27 cellular contexts compared by ENCODE assay signal in genomic region chr11:116422976-116423375, GRCh38.
DNase-seq lines count a peak whose midpoint lies in the region; ATAC-seq, FAIRE-seq and TF ChIP-seq lines count a peak whose summit lies in the region.
"Had no signal": no experiment of that assay in that cellular context is flagged by ENCODE, and none has a peak within 500 bp of the region (broad histone marks: within the 10 kb centered on the region; RNA-seq: fewer than 3 reads in every experiment).

No MANE protein-coding gene starts in this region.

- no peaks in the 10 kb centered on the region for H3K79me1 ChIP-seq in H9 (ENCODE audit: insufficient read depth, low read depth, low read length, poor library complexity, severe bottlenecking)

- H3K9me3 ChIP-seq in BE2C: no peaks in the 10 kb centered on the region
- H3K9me3 ChIP-seq in H9 (ENCODE audit: control insufficient read depth, low read depth, low read length): no peaks in the 10 kb centered on the region
- H3K9me3 ChIP-seq in WERI-Rb-1 (ENCODE audit: severe bottlenecking): peaks cover 3% of the 10 kb centered on the region
- H3K9me3 ChIP-seq in psoas muscle: no peaks in the 10 kb centered on the region
- H3K9me3 ChIP-seq: colonic mucosa, MG63, sigmoid colon, thoracic aorta had no signal

- no peak overlapping the region for H3K18ac ChIP-seq in H9 (ENCODE audit: insufficient read length, low read depth, low read length)

- no peaks in the 10 kb centered on the region; the same call in 1 of the 2 replicates for H3K27me3 Mint-ChIP-seq in H9 (ENCODE audit: low read depth)

- peak overlapping the region in 1 of 3 experiments; percentile 55; a peak in 1 of 7 replicates for H3K27ac Mint-ChIP-seq in H9
- H3K27ac Mint-ChIP-seq: activated naive CD8-positive, alpha-beta T cell treated with anti-CD3 and anti-CD28 coated beads, Interleukin-2, amount 50 U/mL, for 24 hours; CD14-positive monocyte; stimulated activated memory B cell treated with anti-CD40 and anti-IgM and Interleukin-4, amounts not matched to agents 10 μg/mL and 1 μg/mL and 100 μg/mL, for 72 hours had no signal

- H3K79me2 ChIP-seq in H9 (ENCODE audit: insufficient read depth, low read length): no peaks in the 10 kb centered on the region

- H3K4me3 ChIP-seq in BE2C (ENCODE audit: low read depth, low read length) (no peak overlapping the region), WERI-Rb-1 (ENCODE audit: low read depth, low read length) (no peak overlapping the region), psoas muscle (no peak overlapping the region)
- H3K4me3 ChIP-seq: colonic mucosa, GM12878, lung, MG63, sigmoid colon, thoracic aorta had no signal

- no peak overlapping the region for H3K4ac ChIP-seq in H9 (ENCODE audit: low read depth, low read length)

- H2AK5ac ChIP-seq in H9 (ENCODE audit: insufficient read length, low read length): no peak overlapping the region

- H2BK120ac ChIP-seq in H9 (ENCODE audit: low read depth, low read length, poor library complexity, severe bottlenecking): no peak overlapping the region

- no peaks in the 10 kb centered on the region for H3K36me3 ChIP-seq in BE2C
- H3K36me3 ChIP-seq in WERI-Rb-1: no peaks in the 10 kb centered on the region
- no peaks in the 10 kb centered on the region for H3K36me3 ChIP-seq in psoas muscle (ENCODE audit: insufficient read depth in 1 of 2, low read depth in 1 of 2)
- H3K36me3 ChIP-seq: brain microvascular endothelial cell, colonic mucosa, MG63, sigmoid colon, thoracic aorta had no signal

- H3K23ac ChIP-seq in H9 (ENCODE audit: insufficient read length, low read depth, low read length): no peak overlapping the region

- no peak overlapping the region; the same call in 1 of the 2 replicates for H3K14ac ChIP-seq in H9 (ENCODE audit: insufficient read depth, low read length)

- no peak for ATAC-seq in psoas muscle
- ATAC-seq: activated naive CD8-positive, alpha-beta T cell treated with anti-CD3 and anti-CD28 coated beads, Interleukin-2, amount 50 U/mL, for 24 hours; GM12878; Right ventricle myocardium inferior; stimulated activated memory B cell treated with anti-CD40 and anti-IgM and Interleukin-4, amounts not matched to agents 10 μg/mL and 1 μg/mL and 100 μg/mL, for 72 hours had no signal

- no peak overlapping the region for H2BK20ac ChIP-seq in H9 (ENCODE audit: low read depth, low read length, poor library complexity, severe bottlenecking)

- H3K9ac ChIP-seq in H9 (ENCODE audit: extremely low read depth, insufficient read length, low read length): no peak overlapping the region

- peaks cover 33 to 40% of the 10 kb centered on the region in 2 experiments for H3K4me1 Mint-ChIP-seq in H9
- H3K4me1 Mint-ChIP-seq: activated naive CD8-positive, alpha-beta T cell treated with anti-CD3 and anti-CD28 coated beads, Interleukin-2, amount 50 U/mL, for 24 hours; CD14-positive monocyte had no signal

- H3K27ac ChIP-seq in H9 (ENCODE audit: insufficient read length, low read depth, low read length) (no peak overlapping the region), WERI-Rb-1 (peak overlapping the region; percentile 54), psoas muscle (no peak overlapping the region)
- H3K27ac ChIP-seq: brain microvascular endothelial cell, colonic mucosa, thoracic aorta had no signal

- H2BK12ac ChIP-seq in H9 (ENCODE audit: insufficient read length, low read depth, low read length): no peak overlapping the region

- H3T11ph ChIP-seq in H9 (ENCODE audit: low read length): no peak overlapping the region

- FAIRE-seq in HTR-8/SVneo (lab: Jason Lieb, UNC): no peak
- FAIRE-seq: GM12878, islet of Langerhans had no signal

- no peak overlapping the region for H4K8ac ChIP-seq in H9 (replicated peaks; ENCODE audit: insufficient read length, low read depth, low read length)

- WGBS in H9 (ENCODE audit: extremely low coverage, insufficient read length, low lambda C conversion rate): no CpG with 5 or more reads among the region's 4 CpGs
- WGBS in psoas muscle, 3 donors: 54 to 73% (median 73%) methylated on average over 4 of the region's 4 CpGs

- H3K4me1 ChIP-seq in BE2C (peaks cover 67% of the 10 kb centered on the region), H9 (ENCODE audit: insufficient read depth, low read length) (peaks cover 16% of the 10 kb centered on the region; the same call in 1 of the 2 replicates), psoas muscle (no peaks in the 10 kb centered on the region)
- H3K4me1 ChIP-seq: colonic mucosa had no signal

- H4K91ac ChIP-seq in H9 (ENCODE audit: insufficient read length, low read depth, low read length): no peak overlapping the region

- H4K20me1 ChIP-seq in H9 (ENCODE audit: control insufficient read depth, insufficient read depth, insufficient read length): no peaks in the 10 kb centered on the region

- DNase-seq in BE2C (peak; percentile 63), H9 (peak; percentile 69), WERI-Rb-1 (peak; percentile 79), iPS-NIHi7 (ENCODE audit: extremely low spot score) (peak; percentile 76), HTR-8/SVneo (ENCODE audit: insufficient read length, low spot score) (no peak), psoas muscle (no peak), SHP77 (lab: John Stamatoyannopoulos, UW) (no peak), NCI-H2029 (lab: John Stamatoyannopoulos, UW) (no peak)
- DNase-seq: activated CD4-positive, alpha-beta T cell treated with anti-CD3 and anti-CD28 coated beads, Interleukin-2, amount 50 U/mL, for 1 hour; activated CD8-positive, alpha-beta memory T cell treated with anti-CD3 and anti-CD28 coated beads, Interleukin-2, amount 50 U/mL, for 4 hours; activated effector memory CD4-positive, alpha-beta T cell treated with Interleukin-2 at 50 U/mL for 16 hours; activated naive CD8-positive, alpha-beta T cell treated with anti-CD3 and anti-CD28 coated beads, Interleukin-2, amount 50 U/mL, for 24 hours; brain microvascular endothelial cell; colonic mucosa; DMS153; MG63; NCI-H187 treated with DMSO at 0.1 percent for 48 hours; NCI-H446 treated with DMSO at 0.1 percent for 48 hours had no signal

- H2BK15ac ChIP-seq in H9 (ENCODE audit: low read depth, low read length): no peak overlapping the region

- no peak overlapping the region for H3K4me3 Mint-ChIP-seq in H9
- H3K4me3 Mint-ChIP-seq: activated naive CD8-positive, alpha-beta T cell treated with anti-CD3 and anti-CD28 coated beads, Interleukin-2, amount 50 U/mL, for 24 hours; CD14-positive monocyte; IgD-negative memory B cell; stimulated activated memory B cell treated with anti-CD40 and anti-IgM and Interleukin-4, amounts not matched to agents 10 μg/mL and 1 μg/mL and 100 μg/mL, for 72 hours had no signal

- H3K9me3 Mint-ChIP-seq in H9: peaks cover 7 to 8% of the 10 kb centered on the region in 2 experiments
- H3K9me3 Mint-ChIP-seq: activated naive CD8-positive, alpha-beta T cell treated with anti-CD3 and anti-CD28 coated beads, Interleukin-2, amount 50 U/mL, for 24 hours; stimulated activated memory B cell treated with anti-CD40 and anti-IgM and Interleukin-4, amounts not matched to agents 10 μg/mL and 1 μg/mL and 100 μg/mL, for 72 hours had no signal

- peaks cover 8 to 9% (median 9%) of the 10 kb centered on the region in 3 experiments for H3K36me3 Mint-ChIP-seq in H9 (ENCODE audit: insufficient read depth in 1 of 3, low read depth in 3 of 3)
- H3K36me3 Mint-ChIP-seq: CD14-positive monocyte; IgD-negative memory B cell; stimulated activated memory B cell treated with anti-CD40 and anti-IgM and Interleukin-4, amounts not matched to agents 10 μg/mL and 1 μg/mL and 100 μg/mL, for 72 hours had no signal

- H2AFZ ChIP-seq in H9 (ENCODE audit: low read length): no peak overlapping the region

- intact Hi-C loops in psoas muscle (cut with DNase I): no loop called here

- H3K23me2 ChIP-seq in H9 (ENCODE audit: insufficient read length, low read depth, low read length, poor library complexity, severe bottlenecking): no peaks in the 10 kb centered on the region

- H3K56ac ChIP-seq in H9 (ENCODE audit: insufficient read length, low read depth, low read length): no peak overlapping the region

- H3K27me3 ChIP-seq in BE2C: no peaks in the 10 kb centered on the region
- no peaks in the 10 kb centered on the region for H3K27me3 ChIP-seq in H9 (ENCODE audit: insufficient read depth, low read length)
- H3K27me3 ChIP-seq in WERI-Rb-1 (ENCODE audit: insufficient read depth, low read depth, severe bottlenecking): no peaks in the 10 kb centered on the region
- H3K27me3 ChIP-seq in psoas muscle (ENCODE audit: insufficient read depth in 3 of 3, low read length in 2 of 3): peaks cover 0 to 12% (median 3%) of the 10 kb centered on the region in 3 donors
- H3K27me3 ChIP-seq: brain microvascular endothelial cell, colonic mucosa, MG63, sigmoid colon had no signal

- TF ChIP-seq CTCF in BE2C (IDR thresholded peaks at IDR 0.05; ENCODE audit: low read depth, low read length): peak; percentile 39
- TF ChIP-seq CTCF in H9 (conservative IDR thresholded peaks at IDR 0.05): peak; percentile 58
- TF ChIP-seq CTCF in WERI-Rb-1 (IDR thresholded peaks at IDR 0.05; ENCODE audit: low read depth, low read length): peak; percentile 77
- TF ChIP-seq CTCF in psoas muscle (IDR thresholded peaks at IDR 0.05): no peak

- H3K4me2 ChIP-seq in H9 (ENCODE audit: insufficient read depth, insufficient read length, low read length): no peak overlapping the region

- no peak overlapping the region for H2BK5ac ChIP-seq in H9 (ENCODE audit: insufficient read length, low read length)

- no peak overlapping the region for H4K5ac ChIP-seq in H9 (ENCODE audit: insufficient read length, low read depth, low read length)

Comparison
In these comparisons a context has a peak if more than half of its experiments do, and no peak if none do; other contexts are left out.
1. DNase-seq: peak in BE2C (single experiment), H9 (single experiment), WERI-Rb-1 (single experiment) and iPS-NIHi7 (single experiment); none in HTR-8/SVneo (single experiment), psoas muscle (0 of 2), SHP77 (0 of 2) and NCI-H2029 (single experiment).